Comparison of ENCODE assay signal across 8 cellular contexts in genomic region chr6:32255212-32256153, GRCh38. TPM values are rescaled to one million over a fixed set of nuclear protein-coding genes. Genes with fewer than 3 reads are reported as not detected.
DNase-seq lines count a peak whose midpoint lies in the region; ATAC-seq and TF ChIP-seq lines count a peak whose summit lies in the region.

No MANE protein-coding gene starts in this region.

- H3F3A ChIP-seq in PC-9 (ENCODE audit: insufficient read depth, low read depth) = no peaks in the 10 kb centered on the region
- H3F3A ChIP-seq in neural progenitor cell (ENCODE audit: low read depth) = peaks cover 21% of the 10 kb centered on the region

- BruUV-seq in PC-9 (replicated peaks; lab: Mats Ljungman, UMichigan) = TSS peak; percentile 52

- intact Hi-C loops in PC-9 (cut with micrococcal nuclease; ENCODE audit: unreplicated experiment) = loop anchor here (10.0 kb wide), 1 partner anchor 139 kb away; no protein-coding TSS in a partner anchor

- peak overlapping the region; percentile 56 for H3K4me3 Mint-ChIP-seq in neural progenitor cell
- H3K4me3 Mint-ChIP-seq in stimulated activated naive CD8-positive, alpha-beta T cell treated with anti-CD3 and anti-CD28 coated beads, Interleukin-15, Interleukin-2, amounts not matched to agents 100 ng/mL and 50 ng/mL, for 24 hours = peak overlapping the region; percentile 49

- POLR2A ChIA-PET in PC-9 (lab: Charles Lee; ENCODE audit: unreplicated experiment) = no interaction called here

- CTCF ChIA-PET in PC-9 (lab: Charles Lee) = interaction anchor here (0.6 to 0.7 kb wide), 2 partner anchors 11 to 1057 kb away, joined by 6 to 7 read pairs; no protein-coding TSS in a partner anchor

- H3K27ac ChIP-seq in PC-9 = no peak overlapping the region
- peak overlapping the region; percentile 64 for H3K27ac ChIP-seq in neural progenitor cell

- H4K20me1 ChIP-seq in PC-9 (ENCODE audit: insufficient read depth) = no peaks in the 10 kb centered on the region
- H4K20me1 ChIP-seq in neural progenitor cell (ENCODE audit: low read depth) = no peaks in the 10 kb centered on the region

- 0 out of 2 replicates have a peak overlapping the region, but pooled peaks have one; percentile 18 for H2AFZ ChIP-seq in PC-9
- peak overlapping the region; percentile 94 for H2AFZ ChIP-seq in neural progenitor cell (replicated peaks)

- no peaks in the 10 kb centered on the region for H3K9me2 ChIP-seq in PC-9 (ENCODE audit: insufficient read depth)

- H3K27me3 Mint-ChIP-seq in neural progenitor cell (ENCODE audit: insufficient read depth, low read depth) = no peaks in the 10 kb centered on the region
- no peaks in the 10 kb centered on the region for H3K27me3 Mint-ChIP-seq in stimulated activated naive CD8-positive, alpha-beta T cell treated with anti-CD3 and anti-CD28 coated beads, Interleukin-15, Interleukin-2, amounts not matched to agents 100 ng/mL and 50 ng/mL, for 24 hours

- H3K27ac Mint-ChIP-seq in neural progenitor cell = peak overlapping the region; percentile 76
- peak overlapping the region; percentile 71 for H3K27ac Mint-ChIP-seq in stimulated activated naive CD8-positive, alpha-beta T cell treated with anti-CD3 and anti-CD28 coated beads, Interleukin-15, Interleukin-2, amounts not matched to agents 100 ng/mL and 50 ng/mL, for 24 hours

- H3K36me3 Mint-ChIP-seq in neural progenitor cell = peaks cover 3% of the 10 kb centered on the region
- no peaks in the 10 kb centered on the region for H3K36me3 Mint-ChIP-seq in stimulated activated naive CD8-positive, alpha-beta T cell treated with anti-CD3 and anti-CD28 coated beads, Interleukin-15, Interleukin-2, amounts not matched to agents 100 ng/mL and 50 ng/mL, for 24 hours (ENCODE audit: low read depth)

- TF ChIP-seq CTCF in AG09319 (IDR thresholded peaks at IDR 0.05; ENCODE audit: low read depth, low read length) = peak; percentile 83
- peak; percentile 55 for TF ChIP-seq CTCF in PC-9 (conservative IDR thresholded peaks at IDR 0.05)
- peak; percentile 22 for TF ChIP-seq CTCF in foreskin fibroblast (IDR thresholded peaks at IDR 0.05; ENCODE audit: low read depth, low read length)
- TF ChIP-seq CTCF in neural progenitor cell (IDR thresholded peaks at IDR 0.05) = peak; percentile 63

- H3K79me2 ChIP-seq in PC-9 (ENCODE audit: low read depth) = no peaks in the 10 kb centered on the region
- peaks cover 19% of the 10 kb centered on the region for H3K79me2 ChIP-seq in neural progenitor cell (ENCODE audit: low read depth)

- peaks cover 5% of the 10 kb centered on the region; the same call in 1 of the 2 replicates for H3K4me1 ChIP-seq in PC-9 (replicated peaks; ENCODE audit: insufficient read depth)
- H3K4me1 ChIP-seq in neural progenitor cell = peaks cover 16% of the 10 kb centered on the region

- H3K4me2 ChIP-seq in PC-9 = peak overlapping the region; percentile 69
- H3K4me2 ChIP-seq in neural progenitor cell = peak overlapping the region; percentile 74

- H3K4me1 Mint-ChIP-seq in neural progenitor cell = peaks cover 10% of the 10 kb centered on the region
- peaks cover 28% of the 10 kb centered on the region for H3K4me1 Mint-ChIP-seq in stimulated activated naive CD8-positive, alpha-beta T cell treated with anti-CD3 and anti-CD28 coated beads, Interleukin-15, Interleukin-2, amounts not matched to agents 100 ng/mL and 50 ng/mL, for 24 hours (ENCODE audit: low read depth)

- ATAC-seq in GM21515 (IDR thresholded peaks at IDR 0.05; ENCODE audit: unreplicated experiment) = peak; percentile 65

- no peak overlapping the region for H3K9ac ChIP-seq in neural progenitor cell

- H3K9me3 Mint-ChIP-seq in neural progenitor cell = peaks cover 25% of the 10 kb centered on the region
- H3K9me3 Mint-ChIP-seq in stimulated activated naive CD8-positive, alpha-beta T cell treated with anti-CD3 and anti-CD28 coated beads, Interleukin-15, Interleukin-2, amounts not matched to agents 100 ng/mL and 50 ng/mL, for 24 hours = no peaks in the 10 kb centered on the region

- H3K36me3 ChIP-seq in PC-9 (ENCODE audit: low read depth) (no peaks in the 10 kb centered on the region), neural progenitor cell (no peaks in the 10 kb centered on the region)

- peaks cover 33% of the 10 kb centered on the region for H3K27me3 ChIP-seq in PC-9 (ENCODE audit: insufficient read depth, low read depth)
- H3K27me3 ChIP-seq in neural progenitor cell = no peaks in the 10 kb centered on the region

- H3K9me3 ChIP-seq in PC-9 (ENCODE audit: insufficient read depth, low read depth) = no peaks in the 10 kb centered on the region
- no peaks in the 10 kb centered on the region for H3K9me3 ChIP-seq in neural progenitor cell (ENCODE audit: low read depth)

- H3K4me3 ChIP-seq in PC-9 = no peak overlapping the region
- peak overlapping the region; percentile 42 to 58 for H3K4me3 ChIP-seq in foreskin fibroblast (ENCODE audit: low read depth in 1 of 2, low read length in 2 of 2)
- peak overlapping the region; percentile 30 for H3K4me3 ChIP-seq in neural progenitor cell

- DNase-seq in AG09319 (ENCODE audit: extremely low read depth, low read depth) (peak; percentile 71), PC-9 (peak; percentile 73 to 76), foreskin fibroblast (peak; percentile 90 to 95), neural progenitor cell (ENCODE audit: low spot score) (peak; percentile 86), OCI-M2 (lab: John Stamatoyannopoulos, UW; ENCODE audit: unreplicated experiment) (no peak)
- DNase-seq in activated effector memory CD4-positive, alpha-beta T cell treated with Interleukin-2 at 50 U/mL for 16 hours = peak; percentile 26

RNA-seq across cellular contexts. Expression of gene NOTCH4, which starts 31.6 kb away (rescaled TPM):
- total RNA-seq in PC-9 (2021) (1.2 and 1.5 TPM in 2 replicates), neural progenitor cell (ENCODE audit: low replicate concordance) (3.2 and 4.5 TPM in 2 replicates)

Comparison
In these comparisons a context has a peak if more than half of its experiments do, and no peak if none do; other contexts are left out.
1. CTCF ChIP-seq: peak in every context shown above with its lines; median percentile 83 in AG09319; 63 in neural progenitor cell; 55 in PC-9; 22 in foreskin fibroblast.